9 cellular contexts compared by ENCODE assay signal in the genomic region with DNA sequence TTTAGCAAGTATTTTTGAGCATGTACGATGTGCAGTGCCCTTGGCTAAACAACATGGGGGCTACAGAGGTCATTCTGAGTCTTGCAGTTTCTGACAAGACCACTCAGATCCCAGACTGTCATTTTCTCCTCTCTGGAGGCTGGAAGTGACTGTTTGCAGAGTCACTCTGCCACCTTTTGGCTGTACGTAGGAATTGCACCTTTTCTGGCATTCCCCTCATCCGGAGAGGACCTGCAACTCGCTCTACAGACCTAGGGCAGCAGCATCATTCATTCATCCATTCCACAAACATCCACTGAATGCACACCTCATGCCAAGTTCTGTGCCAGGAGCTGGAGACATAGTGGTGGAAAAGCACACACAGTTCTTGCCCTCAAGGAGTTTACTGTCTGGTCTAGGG.
DNase-seq lines count a peak whose midpoint lies in the region; FAIRE-seq and TF ChIP-seq lines count a peak whose summit lies in the region.
"Had no signal": no experiment of that assay in that cellular context is flagged by ENCODE, and none has a peak within 500 bp of the region (broad histone marks: within the 10 kb centered on the region; RNA-seq: fewer than 3 reads in every experiment).

No MANE protein-coding gene starts in this region.

- H3K4me1 ChIP-seq in KMS-11 (ENCODE audit: low read depth, poor library complexity, severe bottlenecking) (no peaks in the 10 kb centered on the region), iPS DF 6.9 (ENCODE audit: control insufficient read depth, insufficient read depth, low read length) (no peaks in the 10 kb centered on the region)

- H2AFZ ChIP-seq in KMS-11 (ENCODE audit: low read depth) = no peak overlapping the region

- H3K4me3 ChIP-seq in KMS-11 (IDR thresholded peaks at IDR 0.05; ENCODE audit: insufficient read depth, low read depth, low read length) (no peak overlapping the region), WERI-Rb-1 (ENCODE audit: low read depth, low read length) (no peak overlapping the region), iPS DF 6.9 (ENCODE audit: low read length) (no peak overlapping the region)

- intact Hi-C loops in CD14-positive monocyte (cut with micrococcal nuclease) = no loop called here

- DNase-seq in CD14-positive monocyte (ENCODE audit: low spot score) (no peak), GM18507 (ENCODE audit: extremely low spot score, insufficient read length, low read depth) (no peak), WERI-Rb-1 (peak; percentile 26), iPS DF 6.9 (ENCODE audit: low read depth, low spot score) (peak; percentile 29), superior temporal gyrus (ENCODE audit: extremely low spot score) (peak; percentile 45), immature natural killer cell (no peak), frontal cortex (ENCODE audit: low spot score in 2 of 2) (no peak)

- H3K9ac ChIP-seq in KMS-11 = no peak overlapping the region

- no CpG with 5 or more reads among the region's 4 CpGs for WGBS in iPS DF 6.9 (ENCODE audit: insufficient coverage, insufficient read length)

- H3K36me3 ChIP-seq in KMS-11 (ENCODE audit: insufficient read depth) = no peaks in the 10 kb centered on the region
- H3K36me3 ChIP-seq in WERI-Rb-1 = no peaks in the 10 kb centered on the region
- H3K36me3 ChIP-seq in iPS DF 6.9 (ENCODE audit: control insufficient read depth, insufficient read depth, low read length) = no peaks in the 10 kb centered on the region

- no peaks in the 10 kb centered on the region for H3K4me1 Mint-ChIP-seq in CD14-positive monocyte
- no peaks in the 10 kb centered on the region for H3K4me1 Mint-ChIP-seq in immature natural killer cell

- H3K9me3 Mint-ChIP-seq in CD14-positive monocyte (no peaks in the 10 kb centered on the region), immature natural killer cell (peaks cover 0 to 2% (median 0%) of the 10 kb centered on the region in 6 donors)
- H3K9me3 Mint-ChIP-seq: dendritic cell treated with granulocyte-macrophage colony-stimulating factor and Interleukin-4, amounts not matched to agents 40 ng/mL and 50 ng/mL, for 4 days had no signal

- H4K20me1 ChIP-seq in KMS-11 (ENCODE audit: insufficient read depth) = no peaks in the 10 kb centered on the region

- H3K4me2 ChIP-seq in KMS-11 = no peak overlapping the region

- H3K27ac ChIP-seq in KMS-11 (no peak overlapping the region), WERI-Rb-1 (no peak overlapping the region), iPS DF 6.9 (ENCODE audit: low read length) (no peak overlapping the region)

- H3K79me2 ChIP-seq in KMS-11 (ENCODE audit: insufficient read depth, low read depth) = no peaks in the 10 kb centered on the region

- TF ChIP-seq CTCF in CD14-positive monocyte (IDR thresholded peaks at IDR 0.05) (peak; percentile 17), KMS-11 (conservative IDR thresholded peaks at IDR 0.05; ENCODE audit: low read depth, low read length) (peak; percentile 61), WERI-Rb-1 (IDR thresholded peaks at IDR 0.05; ENCODE audit: low read depth, low read length) (peak; percentile 72)

- no peak overlapping the region for H3K4me3 Mint-ChIP-seq in CD14-positive monocyte
- no peak overlapping the region for H3K4me3 Mint-ChIP-seq in immature natural killer cell
- H3K4me3 Mint-ChIP-seq: dendritic cell treated with granulocyte-macrophage colony-stimulating factor and Interleukin-4, amounts not matched to agents 40 ng/mL and 50 ng/mL, for 4 days had no signal

- H3K9me3 ChIP-seq in WERI-Rb-1 (ENCODE audit: severe bottlenecking) (no peaks in the 10 kb centered on the region), iPS DF 6.9 (ENCODE audit: control insufficient read depth, insufficient read depth, low read length) (no peaks in the 10 kb centered on the region)

- no peaks in the 10 kb centered on the region for H3K36me3 Mint-ChIP-seq in CD14-positive monocyte
- no peaks in the 10 kb centered on the region for H3K36me3 Mint-ChIP-seq in immature natural killer cell

- H3K27me3 Mint-ChIP-seq in CD14-positive monocyte (ENCODE audit: low read depth in 3 of 3) (peaks cover 0 to 6% (median 4%) of the 10 kb centered on the region in 3 donors), immature natural killer cell (ENCODE audit: low read depth in 3 of 3) (peaks cover 0 to 14% (median 3%) of the 10 kb centered on the region in 3 donors)
- H3K27me3 Mint-ChIP-seq: dendritic cell treated with granulocyte-macrophage colony-stimulating factor and Interleukin-4, amounts not matched to agents 40 ng/mL and 50 ng/mL, for 4 days had no signal

- H3K27ac Mint-ChIP-seq in CD14-positive monocyte (no peak overlapping the region), immature natural killer cell (no peak overlapping the region)
- H3K27ac Mint-ChIP-seq: dendritic cell treated with granulocyte-macrophage colony-stimulating factor and Interleukin-4, amounts not matched to agents 40 ng/mL and 50 ng/mL, for 4 days had no signal

- FAIRE-seq in GM18507 (lab: Jason Lieb, UNC) = peak; percentile 78
- no peak for FAIRE-seq in frontal cortex (lab: Jason Lieb, UNC)

- H3K27me3 ChIP-seq in KMS-11 (ENCODE audit: insufficient read depth, low read depth) (no peaks in the 10 kb centered on the region), WERI-Rb-1 (ENCODE audit: insufficient read depth, low read depth, severe bottlenecking) (peaks cover 38% of the 10 kb centered on the region), iPS DF 6.9 (ENCODE audit: control insufficient read depth, insufficient read depth, low read length) (no peaks in the 10 kb centered on the region)

Comparison
In these comparisons a context has a peak if more than half of its experiments do, and no peak if none do; other contexts are left out.
1. DNase-seq: peak in WERI-Rb-1 (single experiment), iPS DF 6.9 (single experiment) and superior temporal gyrus (single experiment); none in CD14-positive monocyte (single experiment), GM18507 (single experiment), immature natural killer cell (0 of 3) and frontal cortex (0 of 2).
2. CTCF ChIP-seq: peak in every context shown above with its lines; median percentile 72 in WERI-Rb-1; 61 in KMS-11; 17 in CD14-positive monocyte.